Comparison of ENCODE assay signal across 30 cellular contexts in the genomic region with DNA sequence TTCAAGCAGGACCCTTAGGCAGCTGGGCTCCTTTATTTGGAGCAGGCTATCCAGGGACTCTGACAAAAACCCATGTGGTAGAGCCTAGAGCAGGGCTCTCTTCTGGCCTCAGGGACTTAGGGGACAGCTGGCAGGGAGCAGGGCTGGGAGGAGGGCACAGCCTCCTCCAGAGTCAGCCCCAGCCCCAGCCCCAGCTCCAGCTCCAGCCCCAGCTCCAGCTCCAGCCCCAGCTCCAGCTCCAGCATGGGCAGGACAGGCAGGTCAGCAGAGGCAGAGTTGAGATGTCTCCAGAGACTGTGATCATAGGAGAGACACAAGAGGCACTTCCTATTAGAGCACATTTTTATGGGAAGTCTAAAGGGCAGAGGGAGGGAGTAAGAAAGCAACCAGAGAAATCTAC. TPM values are rescaled to one million over a fixed set of nuclear protein-coding genes. Genes with fewer than 3 reads are reported as not detected.
"Had no signal": no experiment of that assay in that cellular context is flagged by ENCODE, and none has a peak within 500 bp of the region (broad histone marks: within the 10 kb centered on the region; RNA-seq: fewer than 3 reads in every experiment).

No MANE protein-coding gene starts in this region.

- H3K27ac ChIP-seq: adrenal gland, body of pancreas, SJCRH30, SK-N-MC had no signal

- H3K9me3 ChIP-seq: adrenal gland, body of pancreas, SJCRH30 had no signal

- H3K27ac Mint-ChIP-seq: activated CD4-positive, alpha-beta T cell treated with anti-CD3 and anti-CD28 coated beads, Interleukin-2, amount 10 ng/mL, durations not matched to agents 24 days and 14 days; activated CD8-positive, alpha-beta T cell treated with anti-CD3 and anti-CD28 coated beads for 36 hours; activated naive CD4-positive, alpha-beta T cell treated with anti-CD3 and anti-CD28 coated beads, Interleukin-2, amount 50 U/mL, for 72 hours; activated T-cell treated with anti-CD3 and anti-CD28 coated beads, Interleukin-2, amount 50 U/mL, for 72 hours; activated T-helper 17 cell treated with anti-CD3 and anti-CD28 coated beads, Interleukin-2, amount 50 U/mL, for 72 hours; T-helper 2 cell treated with Interferon-gamma antibody and Interleukin-4, amounts not matched to agents 5 μg/mL and 100 μg/mL, for 36 hours had no signal

- H3K4me3 ChIP-seq: adrenal gland, body of pancreas, SJCRH30, SK-N-MC had no signal

- ATAC-seq: activated CD8-positive, alpha-beta T cell treated with anti-CD3 and anti-CD28 coated beads for 36 hours; activated naive CD4-positive, alpha-beta T cell treated with anti-CD3 and anti-CD28 coated beads, Interleukin-2, amount 50 U/mL, for 72 hours; activated T-cell treated with anti-CD3 and anti-CD28 coated beads, Interleukin-2, amount 50 U/mL, for 72 hours; activated T-helper 17 cell treated with anti-CD3 and anti-CD28 coated beads, Interleukin-2, amount 50 U/mL, for 72 hours; body of pancreas; Panc1 had no signal

- H3K4me1 ChIP-seq: adrenal gland, body of pancreas, SJCRH30 had no signal

- H3K9me3 Mint-ChIP-seq: activated CD4-positive, alpha-beta T cell treated with anti-CD3 and anti-CD28 coated beads, Interleukin-2, amount 10 ng/mL, durations not matched to agents 24 days and 14 days; activated CD8-positive, alpha-beta T cell treated with anti-CD3 and anti-CD28 coated beads for 36 hours; activated naive CD4-positive, alpha-beta T cell treated with anti-CD3 and anti-CD28 coated beads, Interleukin-2, amount 50 U/mL, for 72 hours; activated T-cell treated with anti-CD3 and anti-CD28 coated beads, Interleukin-2, amount 50 U/mL, for 72 hours; activated T-helper 17 cell treated with anti-CD3 and anti-CD28 coated beads, Interleukin-2, amount 50 U/mL, for 72 hours; T-helper 2 cell treated with Interferon-gamma antibody and Interleukin-4, amounts not matched to agents 5 μg/mL and 100 μg/mL, for 36 hours had no signal

- H3K4me3 Mint-ChIP-seq: activated CD4-positive, alpha-beta T cell treated with anti-CD3 and anti-CD28 coated beads, Interleukin-2, amount 10 ng/mL, durations not matched to agents 24 days and 14 days; activated CD8-positive, alpha-beta T cell treated with anti-CD3 and anti-CD28 coated beads for 36 hours; activated T-cell treated with anti-CD3 and anti-CD28 coated beads, Interleukin-2, amount 50 U/mL, for 72 hours; activated T-helper 17 cell treated with anti-CD3 and anti-CD28 coated beads, Interleukin-2, amount 50 U/mL, for 72 hours; T-helper 2 cell treated with Interferon-gamma antibody and Interleukin-4, amounts not matched to agents 5 μg/mL and 100 μg/mL, for 36 hours had no signal

- H3K36me3 Mint-ChIP-seq: activated naive CD4-positive, alpha-beta T cell treated with anti-CD3 and anti-CD28 coated beads, Interleukin-2, amount 50 U/mL, for 72 hours had no signal

- H3K4me1 Mint-ChIP-seq: activated CD4-positive, alpha-beta T cell treated with anti-CD3 and anti-CD28 coated beads, Interleukin-2, amount 10 ng/mL, durations not matched to agents 24 days and 14 days; activated T-helper 17 cell treated with anti-CD3 and anti-CD28 coated beads, Interleukin-2, amount 50 U/mL, for 72 hours had no signal

- DNase-seq: activated CD4-positive, alpha-beta T cell treated with anti-CD3 and anti-CD28 coated beads, Interleukin-2, amount 10 ng/mL, durations not matched to agents 24 days and 14 days; activated CD4-positive, alpha-beta T cell treated with anti-CD3 and anti-CD28 coated beads, Interleukin-2, amount 50 U/mL, for 4 hours; activated CD8-positive, alpha-beta T cell treated with anti-CD3 and anti-CD28 coated beads for 36 hours; activated effector memory CD4-positive, alpha-beta T cell treated with anti-CD3 and anti-CD28 coated beads, Interleukin-2, amount 50 U/mL, for 16 hours; activated naive CD4-positive, alpha-beta T cell; activated T-cell treated with anti-CD3 and anti-CD28 coated beads, Interleukin-2, amount 50 U/mL, for 1 hour; activated T-cell treated with anti-CD3 and anti-CD28 coated beads, Interleukin-2, amount 50 U/mL, for 72 hours; adrenal gland; body of pancreas; caudate nucleus; cerebellar nuclear complex; NCI-H1092 treated with DMSO at 0.1 percent for 48 hours; NCI-H1417 treated with DMSO at 0.1 percent for 48 hours; NCI-H2029; NCI-H345; NCI-H524 treated with DMSO at 0.1 percent for 48 hours; SHP77; SJCRH30 had no signal

- H3K36me3 ChIP-seq: adrenal gland, SJCRH30 had no signal

- H3K27me3 ChIP-seq: adrenal gland, body of pancreas, SJCRH30 had no signal

RNA-seq across cellular contexts. Expression of gene C10orf53, which starts 13.4 kb away (rescaled TPM):
- total RNA-seq: activated CD4-positive, alpha-beta T cell treated with anti-CD3 and anti-CD28 coated beads, Interleukin-2, amount 10 ng/mL, durations not matched to agents 24 days and 14 days; activated CD8-positive, alpha-beta memory T cell treated with anti-CD3 and anti-CD28 coated beads for 36 hours; activated CD8-positive, alpha-beta T cell treated with anti-CD3 and anti-CD28 coated beads for 36 hours; activated naive CD4-positive, alpha-beta T cell treated with anti-CD3 and anti-CD28 coated beads, Interleukin-2, amount 50 U/mL, for 72 hours; activated T-cell treated with anti-CD3 and anti-CD28 coated beads, Interleukin-2, amount 50 U/mL, for 72 hours; activated T-helper 17 cell treated with anti-CD3 and anti-CD28 coated beads, Interleukin-2, amount 50 U/mL, for 72 hours; adrenal gland; astrocyte; body of pancreas; bronchial epithelial cell; M059J; NCI-H460; RPMI7951; SJCRH30; T-helper 1 cell treated with Interleukin-12 subunit alpha and Interleukin-12 subunit beta and Interleukin-4 antibody, amounts not matched to agents 30 ng/mL and 1 ng/mL, for 36 hours had no signal
- polyA plus RNA-seq: adrenal gland had no signal

RNA-seq across cellular contexts. Expression of gene CHAT, which starts 52.2 kb away (rescaled TPM):
- total RNA-seq: activated CD4-positive, alpha-beta T cell treated with anti-CD3 and anti-CD28 coated beads, Interleukin-2, amount 10 ng/mL, durations not matched to agents 24 days and 14 days; activated CD8-positive, alpha-beta memory T cell treated with anti-CD3 and anti-CD28 coated beads for 36 hours; activated CD8-positive, alpha-beta T cell treated with anti-CD3 and anti-CD28 coated beads for 36 hours; activated naive CD4-positive, alpha-beta T cell treated with anti-CD3 and anti-CD28 coated beads, Interleukin-2, amount 50 U/mL, for 72 hours; activated T-helper 17 cell treated with anti-CD3 and anti-CD28 coated beads, Interleukin-2, amount 50 U/mL, for 72 hours; adrenal gland; bronchial epithelial cell; M059J; NCI-H460; RPMI7951; SJCRH30; T-helper 1 cell treated with Interleukin-12 subunit alpha and Interleukin-12 subunit beta and Interleukin-4 antibody, amounts not matched to agents 30 ng/mL and 1 ng/mL, for 36 hours had no signal
- polyA plus RNA-seq: adrenal gland had no signal

RNA-seq across cellular contexts. Expression of gene SLC18A3, which starts 55.9 kb away (rescaled TPM):
- total RNA-seq: activated CD4-positive, alpha-beta T cell treated with anti-CD3 and anti-CD28 coated beads, Interleukin-2, amount 10 ng/mL, durations not matched to agents 24 days and 14 days; activated CD8-positive, alpha-beta memory T cell treated with anti-CD3 and anti-CD28 coated beads for 36 hours; activated CD8-positive, alpha-beta T cell treated with anti-CD3 and anti-CD28 coated beads for 36 hours; activated naive CD4-positive, alpha-beta T cell treated with anti-CD3 and anti-CD28 coated beads, Interleukin-2, amount 50 U/mL, for 72 hours; activated T-cell treated with anti-CD3 and anti-CD28 coated beads, Interleukin-2, amount 50 U/mL, for 72 hours; activated T-helper 17 cell treated with anti-CD3 and anti-CD28 coated beads, Interleukin-2, amount 50 U/mL, for 72 hours; body of pancreas; bronchial epithelial cell; M059J; NCI-H460; RPMI7951; SJCRH30; T-helper 1 cell treated with Interleukin-12 subunit alpha and Interleukin-12 subunit beta and Interleukin-4 antibody, amounts not matched to agents 30 ng/mL and 1 ng/mL, for 36 hours had no signal
